Comparison of ENCODE assay signal across 8 cellular contexts in the genomic region with DNA sequence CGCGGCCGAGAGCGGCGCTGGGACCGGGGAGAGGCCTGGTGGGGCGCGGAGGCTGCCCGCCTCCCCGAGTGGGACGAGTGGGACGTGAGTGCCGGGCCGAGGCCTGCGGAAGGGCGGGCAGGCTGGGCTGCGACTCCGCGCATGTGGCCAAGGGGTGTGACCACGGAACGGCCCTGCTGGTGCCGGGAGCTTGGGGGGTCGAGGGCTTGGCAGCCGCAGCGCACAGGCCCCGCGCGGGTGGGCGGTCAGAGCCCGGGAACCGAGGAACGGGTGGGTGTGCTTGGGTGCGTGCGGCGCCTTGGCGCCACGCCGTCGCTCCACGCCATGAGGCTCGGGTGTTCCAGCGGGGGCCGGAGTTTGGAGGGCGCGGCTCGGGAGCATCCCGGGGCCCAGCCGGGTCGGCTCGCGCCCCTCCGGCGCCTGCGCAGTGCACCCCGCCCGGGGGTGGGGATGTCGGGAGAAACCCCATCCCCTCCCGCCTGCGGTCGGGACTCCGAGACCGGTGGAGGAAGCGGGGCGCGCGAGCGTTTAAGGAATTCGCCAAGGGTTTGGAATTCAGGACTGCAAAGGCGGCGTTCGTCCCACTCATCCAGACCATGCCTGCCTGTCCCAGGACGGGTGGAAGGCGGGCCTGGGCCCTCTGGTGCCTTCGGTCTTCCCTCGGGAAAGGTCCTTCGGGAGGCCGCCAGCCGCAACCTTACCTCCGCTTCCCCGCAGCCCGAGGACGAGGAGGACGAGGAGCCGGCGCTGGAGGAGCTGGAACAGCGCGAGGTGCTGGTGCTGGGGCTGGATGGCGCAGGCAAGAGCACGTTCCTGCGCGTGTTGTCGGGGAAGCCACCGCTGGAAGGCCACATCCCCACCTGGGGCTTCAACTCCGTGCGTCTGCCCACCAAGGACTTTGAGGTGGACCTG. TPM values are rescaled to one million over a fixed set of nuclear protein-coding genes. Genes with fewer than 3 reads are reported as not detected.
DNase-seq lines count a peak whose midpoint lies in the region; ATAC-seq and TF ChIP-seq lines count a peak whose summit lies in the region.

No MANE protein-coding gene starts in this region.

- peak; percentile 10 for ATAC-seq in GM19351 (IDR thresholded peaks at IDR 0.05; ENCODE audit: unreplicated experiment)

- H3K27ac ChIP-seq in iPS-20b (ENCODE audit: low read length) (no peak overlapping the region), sigmoid colon (peak overlapping the region; percentile 81 to 85 (median 83))

- TF ChIP-seq POLR2A in sigmoid colon (IDR thresholded peaks at IDR 0.05) = no peak

- H3K4me3 ChIP-seq in astrocyte of the spinal cord (ENCODE audit: low read depth, low read length) (peak overlapping the region; percentile 57), iPS-20b (ENCODE audit: low read length) (peak overlapping the region; percentile 74), sigmoid colon (peak overlapping the region; percentile 47 to 85 (median 72))

- H3K9me3 ChIP-seq in iPS-20b (ENCODE audit: insufficient read depth, low read depth, low read length) (no peaks in the 10 kb centered on the region), sigmoid colon (no peaks in the 10 kb centered on the region)

- TF ChIP-seq EP300 in sigmoid colon (IDR thresholded peaks at IDR 0.05) = no peak

- WGBS in sigmoid colon, 2 donors = 21 to 29% methylated on average over 95 of the region's 95 CpGs

- TF ChIP-seq CTCF in astrocyte of the spinal cord (IDR thresholded peaks at IDR 0.05; ENCODE audit: low read depth, low read length) (no peak), sigmoid colon (IDR thresholded peaks at IDR 0.05) (no peak)

- DNase-seq in AG08395 (ENCODE audit: low spot score) = peak; percentile 90
- peak; percentile 6 for DNase-seq in NCI-H526 treated with DMSO at 0.1 percent for 48 hours (lab: John Stamatoyannopoulos, UW)
- peak; percentile 54 for DNase-seq in astrocyte of the spinal cord (ENCODE audit: low read depth, low spot score)
- DNase-seq in sigmoid colon = peak; percentile 74
- no peak for DNase-seq in NK-92 (lab: John Stamatoyannopoulos, UW; ENCODE audit: unreplicated experiment)
- DNase-seq in SHP77 (lab: John Stamatoyannopoulos, UW) = no peak

- H3K4me1 ChIP-seq in iPS-20b (ENCODE audit: insufficient read depth, low read length) = no peaks in the 10 kb centered on the region
- H3K4me1 ChIP-seq in sigmoid colon = peaks cover 0 to 22% (median 17%) of the 10 kb centered on the region in 4 donors

- in situ Hi-C loops in astrocyte of the spinal cord (cut with HindIII; ENCODE audit: low sequenced_read_pairs) = no loop called here

- peak overlapping the region; percentile 43 for H3K9ac ChIP-seq in iPS-20b (ENCODE audit: low read depth, low read length)

- intact Hi-C loops in sigmoid colon (cut with DNase I) = loop anchor here (2.0 kb wide), 2 partner anchors 19 to 51 kb away; a partner anchor contains a TSS

- H3K36me3 ChIP-seq in iPS-20b (ENCODE audit: insufficient read depth, low read depth, low read length) = no peaks in the 10 kb centered on the region
- H3K36me3 ChIP-seq in sigmoid colon = peaks cover 0 to 37% (median 8%) of the 10 kb centered on the region in 4 donors

- H3K27me3 ChIP-seq in iPS-20b (ENCODE audit: insufficient read depth, low read length) (peaks cover 65% of the 10 kb centered on the region), sigmoid colon (no peaks in the 10 kb centered on the region)

RNA-seq across cellular contexts. Expression of a gene that starts 0.6 kb away (rescaled TPM):
- 10 to 100 TPM in 2 of 4 donors, 1 to 10 TPM in 2; 5.6 to 16.9 (median 10.5) TPM for total RNA-seq in sigmoid colon
- polyA plus RNA-seq in sigmoid colon = 1 to 10 TPM in 1 of 3 donors, under 1 TPM in 2; 0.23 to 1.8 (median 0.60) TPM

RNA-seq across cellular contexts. Expression of a gene that starts 4.4 kb away (rescaled TPM):
- total RNA-seq in sigmoid colon = 100 to 1,000 TPM in 3 of 4 donors, 10 to 100 TPM in 1; 88.8 to 117 (median 108) TPM
- 100 to 1,000 TPM in 1 of 3 donors, 10 to 100 TPM in 2; 41.0 to 112 (median 62.5) TPM for polyA plus RNA-seq in sigmoid colon

RNA-seq across cellular contexts. Expression of a gene that starts 22.5 kb away (rescaled TPM):
- 10 to 100 TPM in 1 of 4 donors, 1 to 10 TPM in 3; 4.4 to 17.8 (median 9.6) TPM for total RNA-seq in sigmoid colon
- 10 to 100 TPM; 21.3 to 50.7 (median 22.2) TPM for polyA plus RNA-seq in sigmoid colon

RNA-seq across cellular contexts. Expression of a gene that starts 22.6 kb away (rescaled TPM):
- total RNA-seq in sigmoid colon = 100 to 1,000 TPM; 201 to 249 (median 235) TPM
- 100 to 1,000 TPM; 207 to 457 (median 354) TPM for polyA plus RNA-seq in sigmoid colon

RNA-seq across cellular contexts. Expression of a gene that starts 50.4 kb away (rescaled TPM):
- total RNA-seq in sigmoid colon = 100 to 1,000 TPM; 129 to 163 (median 156) TPM
- 100 to 1,000 TPM; 274 to 403 (median 280) TPM for polyA plus RNA-seq in sigmoid colon

Comparison
In these comparisons a context has a peak if more than half of its experiments do, and no peak if none do; other contexts are left out.
1. DNase-seq: peak in AG08395 (single experiment), NCI-H526 treated with DMSO at 0.1 percent for 48 hours (single experiment), astrocyte of the spinal cord (single experiment) and sigmoid colon (single experiment); none in NK-92 (single experiment) and SHP77 (0 of 2).
2. Peak in every context shown above with its lines, with median percentiles within 50 percentile points of each other: H3K4me3 ChIP-seq.